Comparison of ENCODE assay signal across 13 cellular contexts in genomic region chr10:96244354-96244753, GRCh38. TPM values are rescaled to one million over a fixed set of nuclear protein-coding genes. Genes with fewer than 3 reads are reported as not detected.
DNase-seq lines count a peak whose midpoint lies in the region; ATAC-seq and TF ChIP-seq lines count a peak whose summit lies in the region.
"Had no signal": no experiment of that assay in that cellular context is flagged by ENCODE, and none has a peak within 500 bp of the region (broad histone marks: within the 10 kb centered on the region; RNA-seq: fewer than 3 reads in every experiment).

No MANE protein-coding gene starts in this region.

- H3K4me3 ChIP-seq in GM06990 (replicated peaks; ENCODE audit: low read depth, low read length) (no peak overlapping the region; the same call in 1 of the 2 replicates), SU-DHL-6 (ENCODE audit: insufficient read depth, low read length, poor library complexity, severe bottlenecking) (peak overlapping the region; percentile 7), adrenal gland (no peak overlapping the region), body of pancreas (no peak overlapping the region)

- H3K9me2 ChIP-seq in SU-DHL-6 (replicated peaks; ENCODE audit: insufficient read depth, low read length), result no peaks in the 10 kb centered on the region

- TF ChIP-seq CTCF in GM06990 (IDR thresholded peaks at IDR 0.05; ENCODE audit: insufficient read depth, low read length, poor library complexity, severe bottlenecking) (no peak), SU-DHL-6 (IDR thresholded peaks at IDR 0.05; ENCODE audit: insufficient read depth, low read length, poor library complexity, severe bottlenecking) (no peak), adrenal gland (IDR thresholded peaks at IDR 0.05) (no peak), body of pancreas (IDR thresholded peaks at IDR 0.05) (no peak)

- H3K27ac ChIP-seq in SU-DHL-6 (ENCODE audit: low read depth, low read length) (peak overlapping the region; percentile 90), adrenal gland (no peak overlapping the region), body of pancreas (no peak overlapping the region)

- peaks cover 30% of the 10 kb centered on the region for H3F3A ChIP-seq in SU-DHL-6 (ENCODE audit: insufficient read depth)

- H3K27me3 ChIP-seq in GM06990 (replicated peaks; ENCODE audit: control insufficient read depth, insufficient read depth, low read length) (no peaks in the 10 kb centered on the region), SU-DHL-6 (ENCODE audit: low read length) (no peaks in the 10 kb centered on the region), adrenal gland (no peaks in the 10 kb centered on the region), body of pancreas (no peaks in the 10 kb centered on the region)

- H3K9ac ChIP-seq in SU-DHL-6 (ENCODE audit: low read length), result peak overlapping the region; percentile 34; the same call in 1 of the 2 replicates

- ATAC-seq in GM19372 (IDR thresholded peaks at IDR 0.05; ENCODE audit: low read depth, unreplicated experiment) (peak; percentile 95), HG02970 (IDR thresholded peaks at IDR 0.05; ENCODE audit: low FRiP score, unreplicated experiment) (peak; percentile 78), body of pancreas (no peak)

- intact Hi-C loops in adrenal gland (cut with DNase I) (no loop called here), posterior cingulate gyrus (cut with DNase I) (no loop called here), body of pancreas (cut with DNase I) (no loop called here)

- peaks cover 16% of the 10 kb centered on the region for H3K36me3 ChIP-seq in GM06990 (ENCODE audit: control insufficient read depth, insufficient read depth, low read length)
- H3K36me3 ChIP-seq in SU-DHL-6 (ENCODE audit: low read length), result peaks cover 55% of the 10 kb centered on the region
- H3K36me3 ChIP-seq in adrenal gland (replicated peaks in 1 of 2), result no peaks in the 10 kb centered on the region
- no peaks in the 10 kb centered on the region for H3K36me3 ChIP-seq in body of pancreas (replicated peaks in 1 of 2; ENCODE audit: insufficient read depth in 1 of 2, low read depth in 2 of 2)

- H2AFZ ChIP-seq in SU-DHL-6 (ENCODE audit: low read depth, low read length, severe bottlenecking), result no peak overlapping the region

- no peak for TF ChIP-seq POLR2A in adrenal gland (IDR thresholded peaks at IDR 0.05)
- TF ChIP-seq POLR2A in body of pancreas (IDR thresholded peaks at IDR 0.05), result no peak

- H3K9me3 ChIP-seq in SU-DHL-6 (ENCODE audit: insufficient read depth, low read length), result no peaks in the 10 kb centered on the region
- H3K9me3 ChIP-seq in adrenal gland (replicated peaks in 1 of 3), result no peaks in the 10 kb centered on the region
- H3K9me3 ChIP-seq in body of pancreas, result peaks cover 0 to 3% (median 0%) of the 10 kb centered on the region in 3 donors

- H3K79me2 ChIP-seq in SU-DHL-6 (ENCODE audit: insufficient read depth, low read length), result peaks cover 69% of the 10 kb centered on the region

- WGBS in adrenal gland, 4 donors, result 85 to 90% (median 88%) methylated on average over 7 of the region's 7 CpGs
- 91% methylated on average over 7 of the region's 7 CpGs for WGBS in body of pancreas, 2 donors

- H4K20me1 ChIP-seq in SU-DHL-6 (ENCODE audit: low read depth, low read length), result no peaks in the 10 kb centered on the region

- peak; percentile 70 for DNase-seq in GM06990 (ENCODE audit: extremely low read depth, insufficient read length)
- DNase-seq in adrenal gland, result no peak
- no peak for DNase-seq in posterior cingulate gyrus
- no peak for DNase-seq in activated CD4-positive, alpha-beta T cell treated with anti-CD3 and anti-CD28 coated beads for 4 hours
- DNase-seq in body of pancreas, result no peak
- DNase-seq: activated gamma-delta T cell; NCI-H187; stimulated activated CD4-positive, alpha-beta T cell treated with anti-CD3 and anti-CD28 coated beads, Interleukin-12 subunit alpha, Interleukin-12 subunit beta, amount 100 ng/mL, for 4 hours; SW 1271 had no signal

- no peaks in the 10 kb centered on the region for H3K4me1 ChIP-seq in adrenal gland (replicated peaks in 1 of 2)
- H3K4me1 ChIP-seq in body of pancreas, result peaks cover 3% of the 10 kb centered on the region

- H3K4me2 ChIP-seq in SU-DHL-6 (ENCODE audit: low read depth, low read length, poor library complexity, severe bottlenecking), result peak overlapping the region; percentile 69

RNA-seq across cellular contexts. Expression of gene BLNK, which starts 27.0 kb away (rescaled TPM):
- total RNA-seq in adrenal gland (1 to 10 TPM in 7 of 8 donors, under 1 TPM in 1; 0.72 to 8.5 (median 4.2) TPM), body of pancreas (10 to 100 TPM; 13.5 to 55.4 TPM)
- 1 to 10 TPM; 1.9 to 4.2 (median 2.6) TPM for polyA plus RNA-seq in adrenal gland

RNA-seq across cellular contexts. Expression of gene DNTT, which starts 59.9 kb away (rescaled TPM):
- total RNA-seq in adrenal gland, result not detected
- polyA plus RNA-seq in adrenal gland, result not detected
- total RNA-seq in body of pancreas, result not detected
- total RNA-seq: temporal lobe had no signal
